In the genomic region with DNA sequence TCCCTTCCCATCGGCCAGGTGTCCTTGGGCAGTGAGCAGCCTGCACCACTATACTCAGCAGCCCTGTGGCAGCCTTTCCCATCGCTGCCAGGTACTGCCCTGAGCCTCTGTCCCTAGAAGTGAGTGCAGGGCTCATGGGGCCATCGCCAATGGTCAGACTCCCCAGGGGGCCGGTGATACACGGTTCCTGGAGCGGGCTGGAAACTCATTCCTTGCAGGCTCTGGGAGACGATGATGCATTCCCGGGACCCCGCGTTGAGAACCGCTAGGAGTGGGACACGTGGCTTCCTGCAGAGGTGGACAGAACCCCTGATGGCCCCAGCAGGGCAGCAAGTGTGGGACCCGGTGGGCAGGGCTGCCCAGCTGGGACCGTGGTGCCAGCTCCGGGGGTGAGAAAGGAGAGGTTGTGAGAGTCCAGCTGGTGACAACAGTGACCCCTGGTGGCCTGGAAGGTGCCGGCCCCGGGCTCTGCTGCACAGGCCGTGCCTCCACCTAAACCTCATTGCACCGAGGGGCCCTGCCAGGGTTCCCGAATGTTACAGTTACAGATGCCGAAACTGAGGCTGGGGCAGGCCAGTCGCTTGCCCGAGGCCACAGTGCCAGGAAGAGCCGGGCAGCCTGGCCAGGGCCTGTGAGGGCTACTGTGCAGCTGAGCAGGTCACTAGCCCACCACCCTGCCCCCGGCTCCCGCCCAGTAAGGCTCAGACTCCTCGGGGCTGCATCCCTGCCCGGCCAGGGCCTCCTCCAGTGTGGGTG, we compare ENCODE assay signal across 8 cellular contexts. TPM values are rescaled to one million over a fixed set of nuclear protein-coding genes. Genes with fewer than 3 reads are reported as not detected.
DNase-seq lines count a peak whose midpoint lies in the region; ATAC-seq and TF ChIP-seq lines count a peak whose summit lies in the region.

No MANE protein-coding gene starts in this region.

- intact Hi-C loops in esophagus squamous epithelium (cut with DNase I) = no loop called here

- no peak overlapping the region for H3K4me3 Mint-ChIP-seq in activated T-cell treated with anti-CD3 and anti-CD28 coated beads, Interleukin-2, amount 50 U/mL, for 24 hours
- no peak overlapping the region for H3K4me3 Mint-ChIP-seq in nephron progenitor cell

- no peak overlapping the region for H3K27ac Mint-ChIP-seq in activated T-cell treated with anti-CD3 and anti-CD28 coated beads, Interleukin-2, amount 50 U/mL, for 24 hours
- H3K27ac Mint-ChIP-seq in nephron progenitor cell = no peak overlapping the region

- H3K27me3 Mint-ChIP-seq in activated T-cell treated with anti-CD3 and anti-CD28 coated beads, Interleukin-2, amount 50 U/mL, for 24 hours = no peaks in the 10 kb centered on the region
- H3K27me3 Mint-ChIP-seq in nephron progenitor cell (ENCODE audit: low read depth, poor library complexity) = no peaks in the 10 kb centered on the region

- H3K9ac ChIP-seq in OCI-LY3 (ENCODE audit: low read length) = no peak overlapping the region

- peaks cover 16% of the 10 kb centered on the region; the same call in 1 of the 2 replicates for H4K20me1 ChIP-seq in OCI-LY3 (ENCODE audit: insufficient read depth, low read length)

- H3K27ac ChIP-seq in OCI-LY3 (ENCODE audit: low read length) (no peak overlapping the region), esophagus squamous epithelium (no peak overlapping the region)

- H3K4me1 ChIP-seq in OCI-LY3 (ENCODE audit: low read length) = peaks cover 8% of the 10 kb centered on the region
- peaks cover 17 to 59% (median 21%) of the 10 kb centered on the region in 3 donors for H3K4me1 ChIP-seq in esophagus squamous epithelium

- TF ChIP-seq CTCF in OCI-LY3 (IDR thresholded peaks at IDR 0.05; ENCODE audit: low read depth, low read length) (peak; percentile 79), esophagus squamous epithelium (IDR thresholded peaks at IDR 0.05) (peak; percentile 65 to 75 (median 70)), nephron progenitor cell (IDR thresholded peaks at IDR 0.05) (peak; percentile 90)

- H3K4me3 ChIP-seq in OCI-LY3 (ENCODE audit: low read length) (no peak overlapping the region), esophagus squamous epithelium (no peak overlapping the region)

- peaks cover 12% of the 10 kb centered on the region for H3K4me1 Mint-ChIP-seq in activated T-cell treated with anti-CD3 and anti-CD28 coated beads, Interleukin-2, amount 50 U/mL, for 24 hours (ENCODE audit: low read depth)
- H3K4me1 Mint-ChIP-seq in nephron progenitor cell = peaks cover 7% of the 10 kb centered on the region

- DNase-seq in ELR (ENCODE audit: low read depth) = peak; percentile 62
- peak; percentile 84 for DNase-seq in activated T-cell treated with anti-CD3 and anti-CD28 coated beads, Interleukin-2, amount 50 U/mL, for 24 hours
- no peak for DNase-seq in esophagus squamous epithelium (lab: John Stamatoyannopoulos, UW)
- peak; percentile 83 for DNase-seq in nephron progenitor cell
- DNase-seq in stromal cell of bone marrow (ENCODE audit: low read depth) = peak; percentile 17

- H3K36me3 ChIP-seq in OCI-LY3 (replicated peaks; ENCODE audit: low read depth, low read length) (peaks cover 3% of the 10 kb centered on the region), esophagus squamous epithelium (peaks cover 0 to 35% (median 7%) of the 10 kb centered on the region in 3 donors)

- no peak overlapping the region for H2AFZ ChIP-seq in OCI-LY3 (ENCODE audit: low read depth, low read length)

- no peak for TF ChIP-seq POLR2A in esophagus squamous epithelium (IDR thresholded peaks at IDR 0.05)

- no peak overlapping the region for H3K4me2 ChIP-seq in OCI-LY3 (ENCODE audit: low read length)

- H3K27me3 ChIP-seq in OCI-LY3 (ENCODE audit: low read depth, low read length) (no peaks in the 10 kb centered on the region), esophagus squamous epithelium (peaks cover 0 to 14% (median 0%) of the 10 kb centered on the region in 4 donors)

- peaks cover 9% of the 10 kb centered on the region for H3K36me3 Mint-ChIP-seq in activated T-cell treated with anti-CD3 and anti-CD28 coated beads, Interleukin-2, amount 50 U/mL, for 24 hours (ENCODE audit: low read depth)
- peaks cover 8% of the 10 kb centered on the region for H3K36me3 Mint-ChIP-seq in nephron progenitor cell (ENCODE audit: low read depth)

- peaks cover 6% of the 10 kb centered on the region for H3K9me3 Mint-ChIP-seq in activated T-cell treated with anti-CD3 and anti-CD28 coated beads, Interleukin-2, amount 50 U/mL, for 24 hours
- peaks cover 7% of the 10 kb centered on the region for H3K9me3 Mint-ChIP-seq in nephron progenitor cell

- no peaks in the 10 kb centered on the region for H3K9me3 ChIP-seq in OCI-LY3 (ENCODE audit: insufficient read depth, low read length)
- no peaks in the 10 kb centered on the region for H3K9me3 ChIP-seq in esophagus squamous epithelium

- H3K79me2 ChIP-seq in OCI-LY3 (ENCODE audit: low read length) = no peaks in the 10 kb centered on the region

- ATAC-seq in HG02642 (IDR thresholded peaks at IDR 0.05; ENCODE audit: poor library complexity, unreplicated experiment) = peak; percentile 45
- ATAC-seq in HG03139 (IDR thresholded peaks at IDR 0.05; ENCODE audit: unreplicated experiment) = no peak

- WGBS in esophagus squamous epithelium, 2 donors = 0 to 13% methylated on average over 2 to 10 of the region's 28 CpGs

RNA-seq across cellular contexts. Expression of gene FBRSL1, which starts 33.8 kb away (rescaled TPM):
- 10 to 100 TPM in 3 of 4 donors, 1 to 10 TPM in 1; 5.9 to 34.3 (median 23.4) TPM for total RNA-seq in esophagus squamous epithelium
